ENCODE assay signal across 2 cellular contexts in the genomic region with DNA sequence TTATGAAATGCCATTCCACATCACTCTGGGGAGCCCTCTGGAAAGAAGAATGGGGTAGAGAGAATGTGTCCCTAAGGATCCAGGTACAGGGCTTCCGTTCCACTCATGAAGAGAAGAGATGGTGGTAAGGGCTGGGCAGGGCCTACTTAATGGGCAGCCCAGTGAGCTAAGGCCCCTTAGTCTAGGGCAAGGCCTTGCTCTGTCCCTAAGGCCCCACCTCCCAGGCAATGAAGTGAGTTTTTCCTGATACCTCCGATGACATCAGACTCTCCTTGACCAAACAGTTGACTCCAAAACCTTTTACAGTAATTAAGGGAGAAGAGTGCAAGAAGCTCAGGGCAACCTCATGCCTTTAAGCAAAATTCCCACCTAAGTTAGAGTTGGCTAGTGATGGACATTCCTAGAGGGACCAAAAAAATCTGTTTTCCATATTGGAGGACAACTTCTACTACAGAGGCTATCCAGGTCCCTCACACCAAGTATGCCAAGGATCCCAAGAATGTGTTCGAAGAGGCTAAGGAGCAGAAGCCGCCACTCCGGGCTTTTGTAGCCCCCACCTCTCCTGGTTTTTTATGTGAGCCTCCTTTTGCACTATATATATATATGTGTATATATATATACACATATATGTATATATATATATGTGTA.
TF ChIP-seq lines count a peak whose summit lies in the region.

No MANE protein-coding gene starts in this region.

TF ChIP-seq in IMR-90, 13 proteins besides CTCF, POLR2A, EP300 and RAD21:
- no peak for TF ChIP-seq MAFK (IDR thresholded peaks at IDR 0.05; ENCODE audit: low read depth, low read length)
- no peak for TF ChIP-seq NFE2L2 (IDR thresholded peaks at IDR 0.05; ENCODE audit: low read depth, low read length)
- TF ChIP-seq RCOR1 (IDR thresholded peaks at IDR 0.05; ENCODE audit: insufficient replicate concordance, low read length), result no peak
- TF ChIP-seq CHD1 (IDR thresholded peaks at IDR 0.05; ENCODE audit: low read depth, low read length), result no peak
- TF ChIP-seq FOS (IDR thresholded peaks at IDR 0.05; ENCODE audit: low read depth, low read length), result no peak
- no peak for TF ChIP-seq MAZ (IDR thresholded peaks at IDR 0.05; ENCODE audit: borderline replicate concordance, low read depth, low read length)
- TF ChIP-seq, protein P1, sequence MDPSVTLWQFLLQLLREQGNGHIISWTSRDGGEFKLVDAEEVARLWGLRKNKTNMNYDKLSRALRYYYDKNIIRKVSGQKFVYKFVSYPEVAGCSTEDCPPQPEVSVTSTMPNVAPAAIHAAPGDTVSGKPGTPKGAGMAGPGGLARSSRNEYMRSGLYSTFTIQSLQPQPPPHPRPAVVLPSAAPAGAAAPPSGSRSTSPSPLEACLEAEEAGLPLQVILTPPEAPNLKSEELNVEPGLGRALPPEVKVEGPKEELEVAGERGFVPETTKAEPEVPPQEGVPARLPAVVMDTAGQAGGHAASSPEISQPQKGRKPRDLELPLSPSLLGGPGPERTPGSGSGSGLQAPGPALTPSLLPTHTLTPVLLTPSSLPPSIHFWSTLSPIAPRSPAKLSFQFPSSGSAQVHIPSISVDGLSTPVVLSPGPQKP (IDR thresholded peaks at IDR 0.05; ENCODE audit: borderline replicate concordance, low read depth, low read length), result no peak
- TF ChIP-seq BHLHE40 (IDR thresholded peaks at IDR 0.05; ENCODE audit: low read depth, low read length), result no peak
- TF ChIP-seq RFX5 (IDR thresholded peaks at IDR 0.05; ENCODE audit: low read depth, low read length), result no peak
- TF ChIP-seq SMC3 (IDR thresholded peaks at IDR 0.05; ENCODE audit: low read depth, low read length), result no peak
- TF ChIP-seq CEBPB (IDR thresholded peaks at IDR 0.05; ENCODE audit: low read depth, low read length), result no peak
- TF ChIP-seq MXI1 (IDR thresholded peaks at IDR 0.05; ENCODE audit: borderline replicate concordance, low read depth, low read length), result no peak
- TF ChIP-seq, protein P2, sequence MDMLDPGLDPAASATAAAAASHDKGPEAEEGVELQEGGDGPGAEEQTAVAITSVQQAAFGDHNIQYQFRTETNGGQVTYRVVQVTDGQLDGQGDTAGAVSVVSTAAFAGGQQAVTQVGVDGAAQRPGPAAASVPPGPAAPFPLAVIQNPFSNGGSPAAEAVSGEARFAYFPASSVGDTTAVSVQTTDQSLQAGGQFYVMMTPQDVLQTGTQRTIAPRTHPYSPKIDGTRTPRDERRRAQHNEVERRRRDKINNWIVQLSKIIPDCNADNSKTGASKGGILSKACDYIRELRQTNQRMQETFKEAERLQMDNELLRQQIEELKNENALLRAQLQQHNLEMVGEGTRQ (IDR thresholded peaks at IDR 0.05; ENCODE audit: low read depth, low read length), result no peak

TF ChIP-seq in H1, 55 proteins besides CTCF, POLR2A, EP300 and RAD21:
- TF ChIP-seq BRCA1 (IDR thresholded peaks at IDR 0.05; ENCODE audit: low read depth, low read length) (no peak), TEAD4 (IDR thresholded peaks at IDR 0.05; ENCODE audit: low read depth, low read length) (peak; percentile 86)
TF ChIP-seq in H1: peak in this region for 1.
